In the genomic region with DNA sequence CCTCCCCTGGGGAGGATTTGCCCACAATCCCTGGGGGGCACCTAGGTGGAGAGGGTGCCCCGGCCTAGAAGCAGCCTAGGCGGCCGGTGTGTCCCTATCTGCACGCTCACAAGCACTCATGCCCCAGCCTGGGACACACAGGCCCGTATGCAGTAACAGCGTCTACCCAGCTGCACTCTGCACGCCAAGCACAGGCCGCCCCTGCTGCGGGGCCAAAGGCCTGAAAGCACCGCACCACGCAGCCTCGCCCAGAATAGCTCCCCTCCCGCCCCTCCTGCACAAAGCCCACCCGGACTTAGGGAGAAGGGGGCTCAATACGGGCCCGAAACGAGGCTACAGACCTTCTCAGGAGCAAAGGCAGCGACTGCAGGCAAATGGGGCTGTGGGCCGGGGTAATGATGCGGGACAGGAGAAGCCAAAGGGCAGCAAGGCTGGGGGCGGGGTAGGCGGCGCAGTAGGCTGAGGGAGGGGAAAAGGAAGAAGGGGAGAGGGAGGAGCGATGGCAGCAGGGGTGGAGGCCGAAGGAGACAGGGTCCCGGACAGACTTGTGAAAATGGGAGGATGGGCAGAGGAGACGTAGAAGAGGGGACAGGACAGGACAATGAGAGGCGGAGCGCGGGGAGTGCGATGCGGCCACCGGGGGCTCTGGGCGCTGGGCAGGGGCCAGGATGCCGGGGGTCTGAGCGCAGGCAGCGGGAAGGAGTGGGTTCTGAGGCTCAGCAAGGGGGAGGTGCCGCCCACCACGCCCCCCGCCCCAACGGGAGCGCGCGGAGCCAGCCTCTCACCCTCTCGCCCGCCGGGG, we compare ENCODE assay signal across 8 cellular contexts. TPM values are rescaled to one million over a fixed set of nuclear protein-coding genes. Genes with fewer than 3 reads are reported as not detected.
DNase-seq lines count a peak whose midpoint lies in the region; ATAC-seq, FAIRE-seq and TF ChIP-seq lines count a peak whose summit lies in the region.

No MANE protein-coding gene starts in this region.

- no peak overlapping the region for H3K27ac ChIP-seq in ectodermal cell (ENCODE audit: insufficient read depth, low read depth, low read length, poor library complexity, severe bottlenecking)
- no peak overlapping the region for H3K27ac ChIP-seq in mesodermal cell (ENCODE audit: low read depth, low read length, severe bottlenecking)
- peak overlapping the region; percentile 61 to 82 (median 77) for H3K27ac ChIP-seq in upper lobe of left lung

- H3K4me3 Mint-ChIP-seq in activated CD4-positive, alpha-beta T cell treated with anti-CD3 and anti-CD28 coated beads, Interleukin-2, amount 10 ng/mL, durations not matched to agents 7 days and 5 days, result no peak overlapping the region

- no peak overlapping the region for H3K27ac Mint-ChIP-seq in activated CD4-positive, alpha-beta T cell treated with anti-CD3 and anti-CD28 coated beads, Interleukin-2, amount 10 ng/mL, durations not matched to agents 7 days and 5 days

- POLR2A ChIA-PET in activated CD4-positive, alpha-beta T cell treated with anti-CD3 and anti-CD28 coated beads, Interleukin-2, amount 10 ng/mL, durations not matched to agents 7 days and 5 days (lab: Charles Lee), result no interaction called here

- H3K4me3 ChIP-seq in ectodermal cell (ENCODE audit: insufficient read depth, low read depth, low read length) (peak overlapping the region; percentile 66), mesodermal cell (ENCODE audit: extremely low read depth, insufficient read depth, low read length, poor library complexity, severe bottlenecking) (peak overlapping the region; percentile 54), upper lobe of left lung (peak overlapping the region; percentile 11 to 62 (median 53))

- ATAC-seq in upper lobe of left lung (ENCODE audit: low FRiP score in 2 of 2), result peak; percentile 9 to 24

- no peaks in the 10 kb centered on the region for H3K9me3 ChIP-seq in ectodermal cell (ENCODE audit: control insufficient read depth, low read length)
- H3K9me3 ChIP-seq in mesodermal cell (ENCODE audit: control insufficient read depth, low read length), result no peaks in the 10 kb centered on the region
- H3K9me3 ChIP-seq in upper lobe of left lung, result no peaks in the 10 kb centered on the region

- peak; percentile 5 for DNase-seq in activated CD4-positive, alpha-beta T cell treated with anti-CD3 and anti-CD28 coated beads, Interleukin-2, amount 10 ng/mL, durations not matched to agents 7 days and 5 days
- no peak for DNase-seq in activated CD4-positive, alpha-beta T cell treated with anti-CD3 and anti-CD28 coated beads, Interleukin-2, amount 50 U/mL, for 4 hours
- peak; percentile 63 to 88 for DNase-seq in upper lobe of left lung
- no peak for DNase-seq in frontal cortex (ENCODE audit: low spot score in 2 of 2)
- DNase-seq in SHP77 treated with DMSO at 0.1 percent for 48 hours (lab: John Stamatoyannopoulos, UW), result no peak
- no peak for DNase-seq in OCI-M2 (lab: John Stamatoyannopoulos, UW; ENCODE audit: unreplicated experiment)

- H3K36me3 Mint-ChIP-seq in activated CD4-positive, alpha-beta T cell treated with anti-CD3 and anti-CD28 coated beads, Interleukin-2, amount 10 ng/mL, durations not matched to agents 7 days and 5 days (ENCODE audit: low read depth), result no peaks in the 10 kb centered on the region

- no peak for TF ChIP-seq EP300 in upper lobe of left lung (IDR thresholded peaks at IDR 0.05)

- peaks cover 45% of the 10 kb centered on the region for H3K27me3 ChIP-seq in ectodermal cell (ENCODE audit: control insufficient read depth, insufficient read depth, low read length, poor library complexity, severe bottlenecking)
- H3K27me3 ChIP-seq in upper lobe of left lung, result peaks cover 0 to 23% (median 13%) of the 10 kb centered on the region in 4 donors

- CTCF ChIA-PET in activated CD4-positive, alpha-beta T cell treated with anti-CD3 and anti-CD28 coated beads, Interleukin-2, amount 10 ng/mL, durations not matched to agents 7 days and 5 days (lab: Charles Lee), result no interaction called here

- H3K9me3 Mint-ChIP-seq in activated CD4-positive, alpha-beta T cell treated with anti-CD3 and anti-CD28 coated beads, Interleukin-2, amount 10 ng/mL, durations not matched to agents 7 days and 5 days, result no peaks in the 10 kb centered on the region

- no peak for TF ChIP-seq POLR2A in upper lobe of left lung (IDR thresholded peaks at IDR 0.05)

- H3K36me3 ChIP-seq in ectodermal cell (ENCODE audit: control insufficient read depth, insufficient read depth, low read length), result no peaks in the 10 kb centered on the region
- H3K36me3 ChIP-seq in mesodermal cell (ENCODE audit: control insufficient read depth, insufficient read depth, low read length), result no peaks in the 10 kb centered on the region
- no peaks in the 10 kb centered on the region for H3K36me3 ChIP-seq in upper lobe of left lung

- H3K4me1 ChIP-seq in ectodermal cell (ENCODE audit: control insufficient read depth, insufficient read depth, low read length) (peaks cover 8% of the 10 kb centered on the region), mesodermal cell (ENCODE audit: control insufficient read depth, insufficient read depth, low read length, poor library complexity, severe bottlenecking) (peaks cover 9% of the 10 kb centered on the region), upper lobe of left lung (peaks cover 8 to 19% (median 12%) of the 10 kb centered on the region in 4 donors)

- H3K27me3 Mint-ChIP-seq in activated CD4-positive, alpha-beta T cell treated with anti-CD3 and anti-CD28 coated beads, Interleukin-2, amount 10 ng/mL, durations not matched to agents 7 days and 5 days, result no peaks in the 10 kb centered on the region

- TF ChIP-seq CTCF in upper lobe of left lung (IDR thresholded peaks at IDR 0.05), result no peak

- H3K4me1 Mint-ChIP-seq in activated CD4-positive, alpha-beta T cell treated with anti-CD3 and anti-CD28 coated beads, Interleukin-2, amount 10 ng/mL, durations not matched to agents 7 days and 5 days, result peaks cover 5% of the 10 kb centered on the region

- no peak for FAIRE-seq in frontal cortex (lab: Jason Lieb, UNC)

- 7 to 8% methylated on average over 47 of the region's 47 CpGs for WGBS in ectodermal cell, 2 experiments
- WGBS in mesodermal cell (ENCODE audit: insufficient coverage in 2 of 2), 2 experiments, result 12 to 14% methylated on average over 46 to 47 of the region's 47 CpGs
- 21 to 27% methylated on average over 41 to 47 of the region's 47 CpGs for WGBS in upper lobe of left lung, 2 donors

RNA-seq across cellular contexts. Expression of a gene that starts 0.5 kb away (rescaled TPM):
- total RNA-seq in activated CD4-positive, alpha-beta T cell treated with anti-CD3 and anti-CD28 coated beads, Interleukin-2, amount 10 ng/mL, durations not matched to agents 7 days and 5 days, result not detected
- 4.6 TPM for polyA plus RNA-seq in ectodermal cell (2013, experiment 1 of 4)
- polyA plus RNA-seq in ectodermal cell (2013, experiment 2 of 4), result 4.3 TPM
- 4.1 TPM for polyA plus RNA-seq in ectodermal cell (2013, experiment 3 of 4)
- polyA plus RNA-seq in ectodermal cell (2013, experiment 4 of 4), result 4.1 TPM
- 2.2 TPM for polyA plus RNA-seq in mesodermal cell (2013, experiment 1 of 2)
- polyA plus RNA-seq in mesodermal cell (2013, experiment 2 of 2), result 1.9 TPM
- total RNA-seq in upper lobe of left lung, result 10 to 100 TPM; 39.8 to 91.0 (median 63.2) TPM
- total RNA-seq in frontal cortex, result 18.8 TPM

RNA-seq across cellular contexts. Expression of a gene that starts 23.0 kb away (rescaled TPM):
- total RNA-seq in activated CD4-positive, alpha-beta T cell treated with anti-CD3 and anti-CD28 coated beads, Interleukin-2, amount 10 ng/mL, durations not matched to agents 7 days and 5 days, result 1 to 10 TPM in 1 of 2 experiments, under 1 TPM in 1; 0.79 to 1.2 TPM
- polyA plus RNA-seq in ectodermal cell (2013, experiment 1 of 4), result 1.4 TPM
- 0.96 TPM for polyA plus RNA-seq in ectodermal cell (2013, experiment 2 of 4)
- 0.53 TPM for polyA plus RNA-seq in ectodermal cell (2013, experiment 3 of 4)
- polyA plus RNA-seq in ectodermal cell (2013, experiment 4 of 4), result 0.36 TPM
- 1.00 TPM for polyA plus RNA-seq in mesodermal cell (2013, experiment 1 of 2)
- 1.9 TPM for polyA plus RNA-seq in mesodermal cell (2013, experiment 2 of 2)
- total RNA-seq in upper lobe of left lung (10 to 100 TPM; 11.6 to 52.4 (median 25.4) TPM), frontal cortex (0.82 TPM)

Comparison
In these comparisons a context has a peak if more than half of its experiments do, and no peak if none do; other contexts are left out.
1. DNase-seq: peak in activated CD4-positive, alpha-beta T cell treated with anti-CD3 and anti-CD28 coated beads, Interleukin-2, amount 10 ng/mL, durations not matched to agents 7 days and 5 days (single experiment) and upper lobe of left lung (2 of 2); none in activated CD4-positive, alpha-beta T cell treated with anti-CD3 and anti-CD28 coated beads, Interleukin-2, amount 50 U/mL, for 4 hours (0 of 2), frontal cortex (0 of 2), SHP77 treated with DMSO at 0.1 percent for 48 hours (single experiment) and OCI-M2 (single experiment).
2. H3K27ac ChIP-seq: peak in upper lobe of left lung (4 of 4); none in ectodermal cell (single experiment) and mesodermal cell (single experiment).
3. RNA of a gene that starts 0.5 kb away (total RNA-seq): 39.8 to 91.0 TPM in upper lobe of left lung and 18.8 TPM in frontal cortex (single experiment); not detected in activated CD4-positive, alpha-beta T cell treated with anti-CD3 and anti-CD28 coated beads, Interleukin-2, amount 10 ng/mL, durations not matched to agents 7 days and 5 days; every median in the first group is over 10 times any median in the second.
4. Peak in every context shown above with its lines, with median percentiles within 50 percentile points of each other: H3K4me3 ChIP-seq.